ENCODE assay signal across 11 cellular contexts in the genomic region with DNA sequence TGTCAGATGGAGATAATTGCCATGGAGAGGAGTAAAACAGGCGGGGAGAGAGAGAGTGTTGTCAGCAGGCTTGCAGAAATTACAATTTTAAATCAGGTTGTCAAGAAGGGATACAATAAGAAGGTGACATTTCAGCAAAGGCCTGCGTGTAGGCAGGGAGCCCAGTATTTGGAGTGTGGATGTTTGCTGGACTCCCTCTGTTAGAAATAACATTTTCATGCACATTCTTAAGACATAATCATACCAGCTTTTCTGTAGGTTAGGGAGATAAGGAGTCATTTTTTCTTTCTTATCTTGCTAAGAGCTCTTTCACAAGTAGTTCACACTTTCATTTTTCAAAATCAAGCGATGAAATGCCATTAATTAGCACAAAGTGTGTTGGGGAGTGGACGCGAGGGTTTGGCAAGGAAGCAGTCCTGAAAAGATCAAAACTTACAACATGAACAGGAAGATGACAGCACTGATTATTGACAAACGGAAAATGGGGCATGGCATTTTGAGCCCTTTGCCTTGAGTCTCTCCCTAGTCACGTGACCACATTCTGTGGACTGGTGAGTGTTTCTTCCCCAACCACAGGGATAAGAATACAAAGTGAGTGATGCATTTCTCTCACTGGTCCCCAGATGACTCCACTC.
DNase-seq lines count a peak whose midpoint lies in the region; ATAC-seq and TF ChIP-seq lines count a peak whose summit lies in the region.
"Had no signal": no experiment of that assay in that cellular context is flagged by ENCODE, and none has a peak within 500 bp of the region (broad histone marks: within the 10 kb centered on the region; RNA-seq: fewer than 3 reads in every experiment).

No MANE protein-coding gene starts in this region.

- ATAC-seq in HG03159 (IDR thresholded peaks at IDR 0.05; ENCODE audit: unreplicated experiment) (no peak), esophagus mucosa (no peak)

- H3K4me3 ChIP-seq in fibroblast of pulmonary artery (replicated peaks; ENCODE audit: low read depth, low read length) (no peak overlapping the region), stomach (no peak overlapping the region), coronary artery (no peak overlapping the region)

- intact Hi-C loops in stomach (cut with DNase I; ENCODE audit: low total_unique reads) = no loop called here

- TF ChIP-seq POLR2A in stomach (IDR thresholded peaks at IDR 0.05) = no peak

- H3K27ac ChIP-seq in stomach (peak overlapping the region in 3 of 5 donors; percentile 16 to 74 (median 50)), coronary artery (no peak overlapping the region)
- H3K27ac ChIP-seq: parathyroid adenoma had no signal

- 16 to 41% (median 26%) methylated on average over 7 of the region's 7 CpGs for WGBS in stomach, 5 donors

- DNase-seq in SKM-1 (lab: John Stamatoyannopoulos, UW; ENCODE audit: unreplicated experiment) (peak; percentile 42), fibroblast of pulmonary artery (ENCODE audit: low read depth) (peak; percentile 73), stomach (no peak), HK-2 (ENCODE audit: unreplicated experiment) (no peak), coronary artery (ENCODE audit: low spot score) (no peak)
- DNase-seq: DMS153, T-helper 2 cell had no signal

- TF ChIP-seq CTCF in fibroblast of pulmonary artery (IDR thresholded peaks at IDR 0.05; ENCODE audit: low read length, missing control alignments) = no peak
- no peak for TF ChIP-seq CTCF in stomach (IDR thresholded peaks at IDR 0.05)
- no peak for TF ChIP-seq CTCF in coronary artery (IDR thresholded peaks at IDR 0.05)

- H3K27me3 ChIP-seq in stomach = no peaks in the 10 kb centered on the region

- TF ChIP-seq EP300 in Ishikawa (IDR thresholded peaks at IDR 0.05; ENCODE audit: borderline replicate concordance) (no peak), stomach (IDR thresholded peaks at IDR 0.05) (no peak)

- no peaks in the 10 kb centered on the region for H3K9me3 ChIP-seq in stomach

- no peaks in the 10 kb centered on the region for H3K36me3 ChIP-seq in stomach

- peaks cover 38 to 56% (median 47%) of the 10 kb centered on the region in 4 donors for H3K4me1 ChIP-seq in stomach

- no peak for TF ChIP-seq RAD21 in Ishikawa (IDR thresholded peaks at IDR 0.05; ENCODE audit: low read depth)

TF ChIP-seq in Ishikawa, 13 proteins besides CTCF, POLR2A, EP300 and RAD21:
- TF ChIP-seq, protein P1, sequence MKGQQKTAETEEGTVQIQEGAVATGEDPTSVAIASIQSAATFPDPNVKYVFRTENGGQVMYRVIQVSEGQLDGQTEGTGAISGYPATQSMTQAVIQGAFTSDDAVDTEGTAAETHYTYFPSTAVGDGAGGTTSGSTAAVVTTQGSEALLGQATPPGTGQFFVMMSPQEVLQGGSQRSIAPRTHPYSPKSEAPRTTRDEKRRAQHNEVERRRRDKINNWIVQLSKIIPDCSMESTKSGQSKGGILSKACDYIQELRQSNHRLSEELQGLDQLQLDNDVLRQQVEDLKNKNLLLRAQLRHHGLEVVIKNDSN (IDR thresholded peaks at IDR 0.05) = peak; percentile 17; the same call in 1 of the 2 replicates
- no peak for TF ChIP-seq TCF12 (IDR thresholded peaks at IDR 0.05; ENCODE audit: low read depth)

Comparison
In these comparisons a context has a peak if more than half of its experiments do, and no peak if none do; other contexts are left out.
1. DNase-seq: peak in SKM-1 (single experiment) and fibroblast of pulmonary artery (single experiment); none in stomach (single experiment), HK-2 (single experiment) and coronary artery (single experiment).
2. H3K27ac ChIP-seq: peak in stomach (3 of 5); none in coronary artery (0 of 2).